Comparison of ENCODE assay signal across 1 cellular context in the genomic region with DNA sequence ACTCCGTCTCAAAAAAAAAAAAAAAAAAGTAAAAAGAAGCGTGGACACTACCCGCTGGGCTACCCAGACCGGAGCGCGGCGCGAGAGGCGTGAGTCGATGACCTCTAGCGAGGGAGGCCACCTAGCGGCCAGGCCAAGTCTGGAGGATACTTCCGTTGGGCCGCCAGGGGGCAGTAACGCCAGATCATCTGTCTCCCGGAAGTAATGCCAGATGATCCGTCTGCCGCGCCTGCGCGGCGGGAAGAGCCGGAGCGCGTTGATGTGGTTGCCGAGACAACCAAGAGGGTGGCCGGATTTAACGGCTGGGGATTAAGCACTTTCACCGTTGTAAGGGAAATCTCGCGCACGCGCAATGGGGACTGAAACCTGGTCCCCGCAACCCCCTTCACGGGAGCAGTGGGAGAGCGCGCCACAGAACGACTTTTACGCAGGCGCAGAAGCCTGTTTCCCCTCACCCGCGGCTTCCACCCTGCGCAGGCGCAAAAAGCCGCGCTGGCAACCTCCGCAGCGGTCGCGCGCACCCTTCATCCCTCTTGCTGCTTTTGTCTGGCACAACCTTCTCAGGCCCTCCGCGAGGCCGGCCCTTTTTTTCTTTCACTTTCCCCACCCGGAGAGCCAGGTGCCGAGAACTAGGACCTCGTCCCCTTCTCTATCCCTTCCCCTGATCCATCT.
TF ChIP-seq lines count a peak whose summit lies in the region.

No MANE protein-coding gene starts in this region.

TF ChIP-seq in HepG2, 621 proteins besides CTCF, POLR2A, EP300 and RAD21 (continued from another document and continues in another):
- TF ChIP-seq HOXA9 (CRISPR knock-in tag; IDR thresholded peaks at IDR 0.05; ENCODE audit: borderline replicate concordance) (no peak), FOXA3 (CRISPR knock-in tag; IDR thresholded peaks at IDR 0.05) (peak; percentile 67), ZBTB2 (CRISPR knock-in tag; IDR thresholded peaks at IDR 0.05; ENCODE audit: low read depth) (peak; percentile 31; the same call in 1 of the 2 replicates), ZNF644 (CRISPR knock-in tag; IDR thresholded peaks at IDR 0.05; ENCODE audit: low read depth) (no peak), POLR2AphosphoS5 (IDR thresholded peaks at IDR 0.05; ENCODE audit: low read depth, low read length) (peak; percentile 50), MIER2 (CRISPR knock-in tag; IDR thresholded peaks at IDR 0.05) (peak; percentile 15; the same call in 1 of the 2 replicates), ZMYM2 (CRISPR knock-in tag; IDR thresholded peaks at IDR 0.05) (0 out of 2 replicates have a peak, but pooled peaks have one; percentile 67), PHF5A (CRISPR knock-in tag; IDR thresholded peaks at IDR 0.05; ENCODE audit: low read depth, unreplicated experiment) (no peak), U2AF1 (optimal IDR thresholded peaks at IDR 0.05; ENCODE audit: low read depth, low read length) (no peak), ZKSCAN8 (CRISPR knock-in tag; IDR thresholded peaks at IDR 0.05; ENCODE audit: borderline replicate concordance) (peak; percentile 34; the same call in 1 of the 2 replicates), KMT2B (CRISPR knock-in tag; IDR thresholded peaks at IDR 0.05) (peak; percentile 6; the same call in 1 of the 2 replicates), HMGA1 (CRISPR knock-in tag; conservative IDR thresholded peaks at IDR 0.05) (no peak), ATF6 (CRISPR knock-in tag; conservative IDR thresholded peaks at IDR 0.05) (0 out of 2 replicates have a peak, but pooled peaks have one; percentile 38), MXD4 (CRISPR knock-in tag; IDR thresholded peaks at IDR 0.05) (peak; percentile 47), ZNF235 (CRISPR knock-in tag; IDR thresholded peaks at IDR 0.05; ENCODE audit: borderline replicate concordance) (no peak), RFX5 (IDR thresholded peaks at IDR 0.05; ENCODE audit: low read depth, low read length) (peak; percentile 32; the same call in 1 of the 2 replicates), ZNF446 (CRISPR knock-in tag; IDR thresholded peaks at IDR 0.05) (no peak), ZFYVE20 (CRISPR knock-in tag; IDR thresholded peaks at IDR 0.05; ENCODE audit: borderline replicate concordance, low read depth) (no peak), MBNL3 (CRISPR knock-in tag; conservative IDR thresholded peaks at IDR 0.05) (no peak), ZKSCAN1 (IDR thresholded peaks at IDR 0.05; ENCODE audit: low read length) (0 out of 2 replicates have a peak, but pooled peaks have one; percentile 26), ZNF430 (CRISPR knock-in tag; IDR thresholded peaks at IDR 0.05) (peak; percentile 58), FOXO4 (CRISPR knock-in tag; conservative IDR thresholded peaks at IDR 0.05) (no peak), BCLAF1 (IDR thresholded peaks at IDR 0.05) (no peak), KLF16 (CRISPR knock-in tag; IDR thresholded peaks at IDR 0.05) (peak in 1 of 2 experiments; percentile 72; a peak in 1 of 4 replicates), TRIM22 (IDR thresholded peaks at IDR 0.05) (no peak), ZNF652 (CRISPR knock-in tag; IDR thresholded peaks at IDR 0.05; ENCODE audit: borderline replicate concordance, low read depth) (no peak), HNRNPK (IDR thresholded peaks at IDR 0.05; ENCODE audit: low read depth, low read length, poor library complexity, severe bottlenecking) (no peak), CHCHD3 (CRISPR knock-in tag; IDR thresholded peaks at IDR 0.05) (no peak)
- TF ChIP-seq, protein P1, sequence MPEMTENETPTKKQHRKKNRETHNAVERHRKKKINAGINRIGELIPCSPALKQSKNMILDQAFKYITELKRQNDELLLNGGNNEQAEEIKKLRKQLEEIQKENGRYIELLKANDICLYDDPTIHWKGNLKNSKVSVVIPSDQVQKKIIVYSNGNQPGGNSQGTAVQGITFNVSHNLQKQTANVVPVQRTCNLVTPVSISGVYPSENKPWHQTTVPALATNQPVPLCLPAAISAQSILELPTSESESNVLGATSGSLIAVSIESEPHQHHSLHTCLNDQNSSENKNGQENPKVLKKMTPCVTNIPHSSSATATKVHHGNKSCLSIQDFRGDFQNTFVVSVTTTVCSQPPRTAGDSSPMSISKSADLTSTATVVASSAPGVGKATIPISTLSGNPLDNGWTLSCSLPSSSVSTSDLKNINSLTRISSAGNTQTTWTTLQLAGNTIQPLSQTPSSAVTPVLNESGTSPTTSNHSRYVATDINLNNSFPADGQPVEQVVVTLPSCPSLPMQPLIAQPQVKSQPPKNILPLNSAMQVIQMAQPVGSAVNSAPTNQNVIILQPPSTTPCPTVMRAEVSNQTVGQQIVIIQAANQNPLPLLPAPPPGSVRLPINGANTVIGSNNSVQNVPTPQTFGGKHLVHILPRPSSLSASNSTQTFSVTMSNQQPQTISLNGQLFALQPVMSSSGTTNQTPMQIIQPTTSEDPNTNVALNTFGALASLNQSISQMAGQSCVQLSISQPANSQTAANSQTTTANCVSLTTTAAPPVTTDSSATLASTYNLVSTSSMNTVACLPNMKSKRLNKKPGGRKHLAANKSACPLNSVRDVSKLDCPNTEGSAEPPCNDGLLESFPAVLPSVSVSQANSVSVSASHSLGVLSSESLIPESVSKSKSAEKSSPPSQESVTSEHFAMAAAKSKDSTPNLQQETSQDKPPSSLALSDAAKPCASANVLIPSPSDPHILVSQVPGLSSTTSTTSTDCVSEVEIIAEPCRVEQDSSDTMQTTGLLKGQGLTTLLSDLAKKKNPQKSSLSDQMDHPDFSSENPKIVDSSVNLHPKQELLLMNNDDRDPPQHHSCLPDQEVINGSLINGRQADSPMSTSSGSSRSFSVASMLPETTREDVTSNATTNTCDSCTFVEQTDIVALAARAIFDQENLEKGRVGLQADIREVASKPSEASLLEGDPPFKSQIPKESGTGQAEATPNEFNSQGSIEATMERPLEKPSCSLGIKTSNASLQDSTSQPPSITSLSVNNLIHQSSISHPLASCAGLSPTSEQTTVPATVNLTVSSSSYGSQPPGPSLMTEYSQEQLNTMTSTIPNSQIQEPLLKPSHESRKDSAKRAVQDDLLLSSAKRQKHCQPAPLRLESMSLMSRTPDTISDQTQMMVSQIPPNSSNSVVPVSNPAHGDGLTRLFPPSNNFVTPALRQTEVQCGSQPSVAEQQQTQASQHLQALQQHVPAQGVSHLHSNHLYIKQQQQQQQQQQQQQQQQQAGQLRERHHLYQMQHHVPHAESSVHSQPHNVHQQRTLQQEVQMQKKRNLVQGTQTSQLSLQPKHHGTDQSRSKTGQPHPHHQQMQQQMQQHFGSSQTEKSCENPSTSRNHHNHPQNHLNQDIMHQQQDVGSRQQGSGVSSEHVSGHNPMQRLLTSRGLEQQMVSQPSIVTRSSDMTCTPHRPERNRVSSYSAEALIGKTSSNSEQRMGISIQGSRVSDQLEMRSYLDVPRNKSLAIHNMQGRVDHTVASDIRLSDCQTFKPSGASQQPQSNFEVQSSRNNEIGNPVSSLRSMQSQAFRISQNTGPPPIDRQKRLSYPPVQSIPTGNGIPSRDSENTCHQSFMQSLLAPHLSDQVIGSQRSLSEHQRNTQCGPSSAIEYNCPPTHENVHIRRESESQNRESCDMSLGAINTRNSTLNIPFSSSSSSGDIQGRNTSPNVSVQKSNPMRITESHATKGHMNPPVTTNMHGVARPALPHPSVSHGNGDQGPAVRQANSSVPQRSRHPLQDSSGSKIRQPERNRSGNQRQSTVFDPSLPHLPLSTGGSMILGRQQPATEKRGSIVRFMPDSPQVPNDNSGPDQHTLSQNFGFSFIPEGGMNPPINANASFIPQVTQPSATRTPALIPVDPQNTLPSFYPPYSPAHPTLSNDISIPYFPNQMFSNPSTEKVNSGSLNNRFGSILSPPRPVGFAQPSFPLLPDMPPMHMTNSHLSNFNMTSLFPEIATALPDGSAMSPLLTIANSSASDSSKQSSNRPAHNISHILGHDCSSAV (CRISPR knock-in tag; IDR thresholded peaks at IDR 0.05; ENCODE audit: borderline replicate concordance): no peak; the same call in 1 of the 2 replicates
- TF ChIP-seq, protein P2, sequence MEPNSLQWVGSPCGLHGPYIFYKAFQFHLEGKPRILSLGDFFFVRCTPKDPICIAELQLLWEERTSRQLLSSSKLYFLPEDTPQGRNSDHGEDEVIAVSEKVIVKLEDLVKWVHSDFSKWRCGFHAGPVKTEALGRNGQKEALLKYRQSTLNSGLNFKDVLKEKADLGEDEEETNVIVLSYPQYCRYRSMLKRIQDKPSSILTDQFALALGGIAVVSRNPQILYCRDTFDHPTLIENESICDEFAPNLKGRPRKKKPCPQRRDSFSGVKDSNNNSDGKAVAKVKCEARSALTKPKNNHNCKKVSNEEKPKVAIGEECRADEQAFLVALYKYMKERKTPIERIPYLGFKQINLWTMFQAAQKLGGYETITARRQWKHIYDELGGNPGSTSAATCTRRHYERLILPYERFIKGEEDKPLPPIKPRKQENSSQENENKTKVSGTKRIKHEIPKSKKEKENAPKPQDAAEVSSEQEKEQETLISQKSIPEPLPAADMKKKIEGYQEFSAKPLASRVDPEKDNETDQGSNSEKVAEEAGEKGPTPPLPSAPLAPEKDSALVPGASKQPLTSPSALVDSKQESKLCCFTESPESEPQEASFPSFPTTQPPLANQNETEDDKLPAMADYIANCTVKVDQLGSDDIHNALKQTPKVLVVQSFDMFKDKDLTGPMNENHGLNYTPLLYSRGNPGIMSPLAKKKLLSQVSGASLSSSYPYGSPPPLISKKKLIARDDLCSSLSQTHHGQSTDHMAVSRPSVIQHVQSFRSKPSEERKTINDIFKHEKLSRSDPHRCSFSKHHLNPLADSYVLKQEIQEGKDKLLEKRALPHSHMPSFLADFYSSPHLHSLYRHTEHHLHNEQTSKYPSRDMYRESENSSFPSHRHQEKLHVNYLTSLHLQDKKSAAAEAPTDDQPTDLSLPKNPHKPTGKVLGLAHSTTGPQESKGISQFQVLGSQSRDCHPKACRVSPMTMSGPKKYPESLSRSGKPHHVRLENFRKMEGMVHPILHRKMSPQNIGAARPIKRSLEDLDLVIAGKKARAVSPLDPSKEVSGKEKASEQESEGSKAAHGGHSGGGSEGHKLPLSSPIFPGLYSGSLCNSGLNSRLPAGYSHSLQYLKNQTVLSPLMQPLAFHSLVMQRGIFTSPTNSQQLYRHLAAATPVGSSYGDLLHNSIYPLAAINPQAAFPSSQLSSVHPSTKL (CRISPR knock-in tag; IDR thresholded peaks at IDR 0.05): peak; percentile 20; the same call in 1 of the 2 replicates
